Comparison of ENCODE assay signal across 14 cellular contexts in genomic region chr1:81430955-81431646, GRCh38.
A peak's percentile ranks its signal among the peaks of the same experiment; 100 is the strongest.
DNase-seq lines count a peak whose midpoint lies in the region; ATAC-seq and TF ChIP-seq lines count a peak whose summit lies in the region.
"Had no signal": no experiment of that assay in that cellular context is flagged by ENCODE, and none has a peak within 500 bp of the region (broad histone marks: within the 10 kb centered on the region; RNA-seq: fewer than 3 reads in every experiment).

No MANE protein-coding gene starts in this region.

- H3K4me1 ChIP-seq in lung (ENCODE audit: control insufficient read depth in 2 of 2, insufficient read depth in 2 of 2, low read length in 2 of 2) = peaks cover 0 to 2% of the 10 kb centered on the region in 2 donors

- no peak for TF ChIP-seq CTCF in lung (IDR thresholded peaks at IDR 0.05; ENCODE audit: control extremely low read depth, extremely low read depth)

- WGBS in lung, 2 donors = 38 to 50% methylated on average over 6 of the region's 6 CpGs

- H3K4me3 ChIP-seq in lung = no peak overlapping the region
- H3K4me3 ChIP-seq: body of pancreas, hepatocyte had no signal

- H3K27ac ChIP-seq in lung (ENCODE audit: low read depth in 1 of 2, low read length in 1 of 2) = peak overlapping the region; percentile 35 to 78
- H3K27ac ChIP-seq: hepatocyte had no signal

- no peaks in the 10 kb centered on the region for H3K36me3 ChIP-seq in lung (ENCODE audit: control insufficient read depth in 2 of 2, insufficient read depth in 2 of 2, low read length in 2 of 2)

- ATAC-seq in GM18508 (IDR thresholded peaks at IDR 0.05; ENCODE audit: insufficient read depth, unreplicated experiment) = peak; percentile 47
- peak; percentile 62 for ATAC-seq in HG02852 (IDR thresholded peaks at IDR 0.05; ENCODE audit: unreplicated experiment)
- no peak for ATAC-seq in lung (ENCODE audit: insufficient read depth, low FRiP score)
- ATAC-seq in GM21360 (IDR thresholded peaks at IDR 0.05; ENCODE audit: unreplicated experiment) = no peak
- no peak for ATAC-seq in GM21367 (IDR thresholded peaks at IDR 0.05; ENCODE audit: unreplicated experiment)
- ATAC-seq: activated T-cell treated with anti-CD3 and anti-CD28 coated beads, Interleukin-2, amount 50 U/mL, for 72 hours; body of pancreas had no signal

- H3K27me3 ChIP-seq in lung (ENCODE audit: control insufficient read depth, insufficient read depth) = no peaks in the 10 kb centered on the region
- H3K27me3 ChIP-seq: body of pancreas, hepatocyte had no signal

- H3K9me3 ChIP-seq in lung (ENCODE audit: control insufficient read depth in 2 of 2, insufficient read depth in 1 of 2, low read length in 1 of 2) = no peaks in the 10 kb centered on the region
- H3K9me3 ChIP-seq: body of pancreas had no signal

- DNase-seq in astrocyte of the hippocampus (ENCODE audit: low read depth, low spot score) (peak; percentile 85), lung (ENCODE audit: low spot score) (no peak), activated gamma-delta T cell treated with Interleukin-2 at 50 U/mL for 16 hours (no peak), GM03348 (ENCODE audit: low spot score) (no peak)
- DNase-seq: activated T-cell treated with anti-CD3 and anti-CD28 coated beads, Interleukin-2, amount 50 U/mL, for 72 hours; body of pancreas; NCI-H1092 treated with DMSO at 0.1 percent for 48 hours; NCI-H82; stimulated activated CD4-positive, alpha-beta T cell treated with anti-CD3 and anti-CD28 coated beads, Interleukin-12 subunit alpha, Interleukin-12 subunit beta, amount 100 ng/mL, for 4 hours had no signal

Comparison
In these comparisons a context has a peak if more than half of its experiments do, and no peak if none do; other contexts are left out.
1. ATAC-seq: peak in GM18508 (single experiment) and HG02852 (single experiment); none in lung (single experiment), GM21360 (single experiment) and GM21367 (single experiment).